In the genomic region with DNA sequence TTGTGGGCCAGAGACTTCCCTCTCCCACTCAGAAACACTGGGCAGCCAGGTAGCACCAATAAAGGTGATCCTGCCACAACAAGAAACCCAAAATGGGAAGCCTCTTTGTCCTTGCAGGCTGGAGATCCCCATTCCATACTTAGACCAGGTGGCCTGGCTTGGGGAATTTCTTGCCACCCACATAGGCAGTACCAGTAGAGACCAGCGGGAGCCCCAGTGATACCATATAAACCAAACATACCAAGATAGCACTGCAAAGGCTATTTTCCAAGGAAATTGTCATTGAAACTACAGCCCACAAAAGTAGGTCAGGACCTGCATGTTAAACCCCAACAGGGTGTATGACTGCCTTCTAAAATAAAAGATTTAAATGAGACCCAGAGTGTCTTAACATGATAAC, we compare ENCODE assay signal across 17 cellular contexts.
DNase-seq lines count a peak whose midpoint lies in the region; ATAC-seq, FAIRE-seq and TF ChIP-seq lines count a peak whose summit lies in the region.
"Had no signal": no experiment of that assay in that cellular context is flagged by ENCODE, and none has a peak within 500 bp of the region (broad histone marks: within the 10 kb centered on the region; RNA-seq: fewer than 3 reads in every experiment).

No MANE protein-coding gene starts in this region.

- H3K27ac ChIP-seq in H1 (ENCODE audit: low read depth, low read length): no peak overlapping the region
- no peak overlapping the region for H3K27ac ChIP-seq in osteoblast (ENCODE audit: low read depth, low read length)
- H3K27ac ChIP-seq: parathyroid adenoma, SJSA1 had no signal

- H2AK5ac ChIP-seq in H1 (ENCODE audit: low read depth, low read length): no peak overlapping the region

- no peaks in the 10 kb centered on the region for H3K79me2 ChIP-seq in Loucy (ENCODE audit: insufficient read depth, low read length)
- no peaks in the 10 kb centered on the region for H3K79me2 ChIP-seq in H1 (ENCODE audit: control insufficient read depth in 1 of 2, insufficient read depth in 2 of 2, low read length in 2 of 2)
- no peaks in the 10 kb centered on the region for H3K79me2 ChIP-seq in osteoblast (ENCODE audit: insufficient read depth, low read length)
- H3K79me2 ChIP-seq: parathyroid adenoma had no signal

- no peak overlapping the region for H2AFZ ChIP-seq in Loucy (ENCODE audit: low read length)
- H2AFZ ChIP-seq in H1 (ENCODE audit: low read length): no peak overlapping the region
- H2AFZ ChIP-seq in osteoblast (ENCODE audit: low read length): no peak overlapping the region
- H2AFZ ChIP-seq: parathyroid adenoma had no signal

- H3K56ac ChIP-seq in H1 (replicated peaks; ENCODE audit: insufficient read length, low read depth, low read length): no peak overlapping the region

- no peaks in the 10 kb centered on the region for H3F3A ChIP-seq in Loucy (ENCODE audit: low read depth)

- POLR2A ChIA-PET in H1 (lab: Charles Lee; ENCODE audit: partially characterized antibody): interaction anchor here (1.3 kb wide), 1 partner anchor 8 kb away, joined by 3 read pairs; no protein-coding TSS in a partner anchor

- TF ChIP-seq EP300 in H1 (IDR thresholded peaks at IDR 0.05; ENCODE audit: borderline replicate concordance in 1 of 2, low read depth in 2 of 2, low read length in 2 of 2): no peak

- no peak overlapping the region for H2BK120ac ChIP-seq in H1 (replicated peaks; ENCODE audit: low read depth, low read length)

- WGBS in H1 (ENCODE audit: extremely low coverage in 1 of 2, insufficient coverage in 1 of 2, insufficient read length in 1 of 2, insufficient replicate concordance in 2 of 2, low coverage in 1 of 2, low lambda C conversion rate in 2 of 2, missing lambda C conversion rate in 1 of 2), 2 experiments: 100% methylated on average over 1 of the region's 1 CpG; no CpG with 5 or more reads in 1 of the 2 experiments

- FAIRE-seq in H1 (lab: Jason Lieb, UNC): no peak
- FAIRE-seq: D721Med, H54 had no signal

- peaks cover 20% of the 10 kb centered on the region for H3K4me1 ChIP-seq in Loucy (ENCODE audit: insufficient read depth, low read length, poor library complexity, severe bottlenecking)
- peaks cover 0 to 4% (median 0%) of the 10 kb centered on the region in 4 experiments; a peak in 2 of 7 replicates for H3K4me1 ChIP-seq in H1 (replicated peaks in 1 of 4; ENCODE audit: control insufficient read depth in 3 of 4, insufficient read depth in 4 of 4, low read length in 3 of 4)
- peaks cover 9% of the 10 kb centered on the region for H3K4me1 ChIP-seq in osteoblast (ENCODE audit: insufficient read depth, low read length)

- H2BK15ac ChIP-seq in H1 (ENCODE audit: low read length): no peak overlapping the region

- ATAC-seq in HG02610 (IDR thresholded peaks at IDR 0.05; ENCODE audit: unreplicated experiment): no peak

- no peak overlapping the region for H3K23ac ChIP-seq in H1 (ENCODE audit: insufficient read length)

- TF ChIP-seq RAD21 in H1 (IDR thresholded peaks at IDR 0.05 in 1 of 2, conservative IDR thresholded peaks at IDR 0.05 in 1 of 2; ENCODE audit: low read depth in 2 of 2, low read length in 2 of 2): peak; percentile 40 to 56; a peak in 2 of 4 replicates

- H3K23me2 ChIP-seq in H1 (ENCODE audit: low read depth, low read length): no peaks in the 10 kb centered on the region

- TF ChIP-seq CTCF in Loucy (conservative IDR thresholded peaks at IDR 0.05; ENCODE audit: low read length) (peak; percentile 50), H1 (IDR thresholded peaks at IDR 0.05; ENCODE audit: control extremely low read depth in 1 of 3, insufficient read depth in 1 of 3, low read depth in 1 of 3, low read length in 3 of 3) (peak; percentile 8 to 40 (median 39)), osteoblast (IDR thresholded peaks at IDR 0.05; ENCODE audit: extremely low read depth, low read depth, low read length) (peak; percentile 40)

- TF ChIP-seq POLR2A in H1 (IDR thresholded peaks at IDR 0.05; ENCODE audit: control extremely low read depth in 1 of 2, low read depth in 2 of 2, low read length in 2 of 2): no peak

- H3K27me3 ChIP-seq in Loucy (ENCODE audit: insufficient read depth, low read length, poor library complexity, severe bottlenecking) (no peaks in the 10 kb centered on the region), H1 (replicated peaks in 1 of 4; ENCODE audit: control insufficient read depth in 3 of 4, extremely low read depth in 1 of 4, insufficient read depth in 3 of 4, low read length in 3 of 4) (no peaks in the 10 kb centered on the region), osteoblast (ENCODE audit: insufficient read depth, low read length) (no peaks in the 10 kb centered on the region)
- H3K27me3 ChIP-seq: SJSA1 had no signal

- H4K8ac ChIP-seq in H1 (ENCODE audit: extremely low read depth, insufficient read depth, low read length): no peak overlapping the region

- H2BK12ac ChIP-seq in H1 (ENCODE audit: low read depth, low read length): no peak overlapping the region

- H3K4me2 ChIP-seq in Loucy (ENCODE audit: low read depth, low read length, poor library complexity, severe bottlenecking): no peak overlapping the region
- H3K4me2 ChIP-seq in H1 (ENCODE audit: insufficient read depth in 1 of 2, low read depth in 2 of 2, low read length in 2 of 2): no peak overlapping the region
- H3K4me2 ChIP-seq in osteoblast (ENCODE audit: insufficient read depth, low read length): no peak overlapping the region

- H3K9me3 ChIP-seq in Loucy (ENCODE audit: insufficient read depth, low read depth, low read length) (no peaks in the 10 kb centered on the region), H1 (ENCODE audit: insufficient read depth in 2 of 2, low read depth in 1 of 2, low read length in 1 of 2) (no peaks in the 10 kb centered on the region), osteoblast (ENCODE audit: low read depth, low read length) (no peaks in the 10 kb centered on the region)
- H3K9me3 ChIP-seq: SJSA1 had no signal

- H4K20me1 ChIP-seq in Loucy (ENCODE audit: insufficient read depth, low read length, poor library complexity, severe bottlenecking) (no peaks in the 10 kb centered on the region), H1 (replicated peaks in 1 of 2; ENCODE audit: control insufficient read depth in 1 of 2, insufficient read depth in 2 of 2, low read length in 2 of 2) (no peaks in the 10 kb centered on the region), osteoblast (ENCODE audit: insufficient read depth, low read length) (no peaks in the 10 kb centered on the region)

- no peak overlapping the region for H4K91ac ChIP-seq in H1 (replicated peaks; ENCODE audit: insufficient read length, low read length)

- H3K4ac ChIP-seq in H1 (replicated peaks; ENCODE audit: insufficient read length, low read depth, low read length): no peak overlapping the region

- H2BK20ac ChIP-seq in H1 (ENCODE audit: low read length): no peak overlapping the region

- peaks cover 18% of the 10 kb centered on the region; the same call in 1 of the 2 replicates for H3K36me3 ChIP-seq in Loucy (ENCODE audit: insufficient read depth, low read length)
- H3K36me3 ChIP-seq in H1 (ENCODE audit: control insufficient read depth in 2 of 4, insufficient read depth in 4 of 4, low read length in 3 of 4): no peaks in the 10 kb centered on the region
- peaks cover 10% of the 10 kb centered on the region for H3K36me3 ChIP-seq in osteoblast (ENCODE audit: insufficient read depth, low read length)

- no peaks in the 10 kb centered on the region for H3K9me2 ChIP-seq in Loucy (replicated peaks; ENCODE audit: low read depth, low read length)

- H3K79me1 ChIP-seq in H1 (ENCODE audit: low read depth, low read length): no peaks in the 10 kb centered on the region

- H3K4me3 ChIP-seq in Loucy (ENCODE audit: low read length, poor library complexity, severe bottlenecking) (no peak overlapping the region), H1 (ENCODE audit: extremely low read depth in 1 of 4, insufficient read depth in 2 of 4, low read depth in 3 of 4, low read length in 4 of 4) (no peak overlapping the region), osteoblast (ENCODE audit: insufficient read depth, low read length) (no peak overlapping the region)
- H3K4me3 ChIP-seq: SJSA1 had no signal

- CTCF ChIA-PET in H1 (lab: Charles Lee; ENCODE audit: partially characterized antibody): interaction anchor here (0.7 kb wide), 1 partner anchor 208 kb away, joined by 3 read pairs; no protein-coding TSS in a partner anchor

- no peak overlapping the region; the same call in 1 of the 2 replicates for H3K18ac ChIP-seq in H1 (ENCODE audit: extremely low read depth, low read length)

- H3K9ac ChIP-seq in Loucy (ENCODE audit: low read depth, low read length, poor library complexity, severe bottlenecking) (no peak overlapping the region), H1 (replicated peaks in 1 of 4; ENCODE audit: extremely low read depth in 1 of 4, low read depth in 3 of 4, low read length in 3 of 4) (no peak overlapping the region)
- H3K9ac ChIP-seq: parathyroid adenoma had no signal

- H3K14ac ChIP-seq in H1 (ENCODE audit: insufficient read length): no peak overlapping the region

- no peak overlapping the region for H2BK5ac ChIP-seq in H1 (ENCODE audit: low read depth, low read length)

- H4K5ac ChIP-seq in H1 (ENCODE audit: insufficient read length, low read depth, low read length): no peak overlapping the region

- DNase-seq in DMS 273 (lab: John Stamatoyannopoulos, UW; ENCODE audit: unreplicated experiment) (peak; percentile 18), DMS 273 treated with DMSO at 0.1 percent for 48 hours (lab: John Stamatoyannopoulos, UW) (no peak), H1 (ENCODE audit: low read depth in 1 of 2, low spot score in 2 of 2) (no peak), osteoblast (ENCODE audit: insufficient read length, low spot score, missing footprints) (no peak), NCI-H187 treated with DMSO at 0.1 percent for 48 hours (lab: John Stamatoyannopoulos, UW) (no peak), SKM-1 treated with dmso at 0.1 percent for 144 hours (lab: John Stamatoyannopoulos, UW; ENCODE audit: unreplicated experiment) (no peak)
- DNase-seq: activated CD4-positive, CD25-positive, alpha-beta regulatory T cell; activated T-cell treated with anti-CD3 and anti-CD28 coated beads for 4 hours; amygdala; hippocampal formation; NCI-H146 had no signal

TF ChIP-seq in H1, 55 proteins besides CTCF, POLR2A, EP300 and RAD21 (continues in another document):
- TF ChIP-seq SRF (IDR thresholded peaks at IDR 0.05; ENCODE audit: low read depth, low read length): no peak
